Comparison of ENCODE assay signal across 26 cellular contexts in genomic region chr3:5774337-5774736, GRCh38.
DNase-seq lines count a peak whose midpoint lies in the region; ATAC-seq, FAIRE-seq and TF ChIP-seq lines count a peak whose summit lies in the region.
"Had no signal": no experiment of that assay in that cellular context is flagged by ENCODE, and none has a peak within 500 bp of the region (broad histone marks: within the 10 kb centered on the region; RNA-seq: fewer than 3 reads in every experiment).

No MANE protein-coding gene starts in this region.

- CTCF ChIA-PET in K562 (lab: Yijun Ruan, JAX; ENCODE audit: low intra/inter-chr PET ratio): no interaction called here

- DNase-seq in OCI-M1 (lab: John Stamatoyannopoulos, UW) (peak; percentile 56), K562 (ENCODE audit: extremely low read depth in 1 of 4, low spot score in 3 of 4) (peak in 2 of 4 experiments; percentile 78 to 89), nephron progenitor cell (no peak), left lung (no peak), HFFc6 (no peak)
- DNase-seq: 8988T; ACHN; BE2C; C1 segment of cervical spinal cord; CD4-positive, alpha-beta memory T cell; CD4-positive, CD25-positive, alpha-beta regulatory T cell; CD8-positive, alpha-beta memory T cell; COR-L47; DMS 273 treated with DMSO at 0.1 percent for 48 hours; DMS153; DMS53; DMS79; DND-41; EL; GDM1 had no signal

- BruUV-seq in K562 (replicated peaks; lab: Mats Ljungman, UMichigan): no TSS peak

- H3K27me3 Mint-ChIP-seq in nephron progenitor cell (ENCODE audit: low read depth, poor library complexity) (no peaks in the 10 kb centered on the region), HFFc6 (ENCODE audit: insufficient read depth) (no peaks in the 10 kb centered on the region; the same call in 1 of the 2 replicates)
- H3K27me3 Mint-ChIP-seq: CD4-positive, alpha-beta memory T cell; CD4-positive, CD25-positive, alpha-beta regulatory T cell; CD8-positive, alpha-beta memory T cell had no signal

- H3K4me1 Mint-ChIP-seq in nephron progenitor cell (no peaks in the 10 kb centered on the region), HFFc6 (ENCODE audit: low read depth) (no peaks in the 10 kb centered on the region)
- H3K4me1 Mint-ChIP-seq: CD14-positive monocyte; CD4-positive, alpha-beta memory T cell; CD4-positive, CD25-positive, alpha-beta regulatory T cell; CD8-positive, alpha-beta memory T cell had no signal

- peak; percentile 89 for ATAC-seq in K562
- no peak for ATAC-seq in left lung
- ATAC-seq: GM12878 had no signal

- H4K20me1 ChIP-seq in K562 (replicated peaks; ENCODE audit: control insufficient read depth, insufficient read depth, low read length): no peaks in the 10 kb centered on the region
- H4K20me1 ChIP-seq: BLaER1 had no signal

- no peak for TF ChIP-seq POLR2A in K562 (conservative IDR thresholded peaks at IDR 0.05)

- H3K9me1 ChIP-seq in K562 (ENCODE audit: control insufficient read depth, insufficient read depth, low read length): no peaks in the 10 kb centered on the region

- peaks cover 3 to 4% of the 10 kb centered on the region in 2 experiments; a peak in 3 of 5 replicates for H3K4me1 ChIP-seq in K562 (replicated peaks in 1 of 2; ENCODE audit: control insufficient read depth in 2 of 2, insufficient read depth in 2 of 2, low read length in 2 of 2)
- H3K4me1 ChIP-seq in left lung: no peaks in the 10 kb centered on the region
- H3K4me1 ChIP-seq: BE2C, BLaER1 had no signal

- H3K9me3 ChIP-seq in K562 (replicated peaks; ENCODE audit: control insufficient read depth, insufficient read depth, low read depth, low read length) (no peaks in the 10 kb centered on the region; the same call in 1 of the 2 replicates), left lung (no peaks in the 10 kb centered on the region)
- H3K9me3 ChIP-seq: BE2C had no signal

- TF ChIP-seq EP300 in K562 (IDR thresholded peaks at IDR 0.05; ENCODE audit: low read length): peak; percentile 81; the same call in 1 of the 2 replicates

- H3K4me3 Mint-ChIP-seq in nephron progenitor cell (no peak overlapping the region), HFFc6 (no peak overlapping the region)
- H3K4me3 Mint-ChIP-seq: CD14-positive monocyte; CD4-positive, alpha-beta memory T cell; CD4-positive, CD25-positive, alpha-beta regulatory T cell; CD8-positive, alpha-beta memory T cell had no signal

- H3K9ac ChIP-seq in K562 (ENCODE audit: insufficient read depth in 1 of 2, low read depth in 2 of 2, low read length in 2 of 2): peak overlapping the region; percentile 0 to 43; a peak in 3 of 4 replicates
- H3K9ac ChIP-seq: BLaER1 had no signal

- peak in 1 of 2 experiments; percentile 11; a peak in 1 of 4 replicates for TF ChIP-seq RAD21 in K562 (CRISPR knock-in tag; conservative IDR thresholded peaks at IDR 0.05 in 1 of 2, IDR thresholded peaks at IDR 0.05 in 1 of 2)

- H3K4me3 ChIP-seq in K562 (no peak overlapping the region), left lung (no peak overlapping the region)
- H3K4me3 ChIP-seq: BLaER1, GM12878 had no signal

- in situ Hi-C loops in K562 (cut with MboI): no loop called here

- H3K27ac Mint-ChIP-seq in nephron progenitor cell (peak overlapping the region; percentile 2), HFFc6 (no peak overlapping the region)
- H3K27ac Mint-ChIP-seq: CD4-positive, alpha-beta memory T cell; CD4-positive, CD25-positive, alpha-beta regulatory T cell had no signal

- 2% methylated on average over 7 of the region's 7 CpGs for WGBS in K562 (ENCODE audit: insufficient coverage, low coverage, missing lambda C conversion rate)

- H3K27ac ChIP-seq in K562 (ENCODE audit: extremely low read depth, low read depth, low read length) (peak overlapping the region; percentile 77), left lung (no peak overlapping the region)
- H3K27ac ChIP-seq: BLaER1 had no signal

- no peaks in the 10 kb centered on the region for H3K27me3 ChIP-seq in K562 (ENCODE audit: control insufficient read depth in 2 of 2, insufficient read depth in 2 of 2, low read length in 2 of 2)
- no peaks in the 10 kb centered on the region for H3K27me3 ChIP-seq in left lung
- H3K27me3 ChIP-seq: BE2C, BLaER1 had no signal

- H3K79me2 ChIP-seq in K562 (ENCODE audit: control insufficient read depth, insufficient read depth, low read length): no peaks in the 10 kb centered on the region

- intact Hi-C loops in K562 (cut with micrococcal nuclease) (loop anchor here (2.0 kb wide), 1 partner anchor 346 kb away; no protein-coding TSS in a partner anchor), left lung (cut with DNase I) (no loop called here)

- POLR2A ChIA-PET in K562 (lab: Yijun Ruan, JAX): interaction anchor here (0.7 to 1.0 kb wide), 2 partner anchors 318 to 346 kb away, joined by 4 read pairs; no protein-coding TSS in a partner anchor

- H3K36me3 ChIP-seq in K562 (ENCODE audit: control insufficient read depth, insufficient read depth, low read length): no peaks in the 10 kb centered on the region
- no peaks in the 10 kb centered on the region for H3K36me3 ChIP-seq in left lung
- H3K36me3 ChIP-seq: BE2C, BLaER1 had no signal

- H2AFZ ChIP-seq in K562 (ENCODE audit: low read depth, low read length): peak overlapping the region; percentile 74

- peak; percentile 89 for FAIRE-seq in K562 (lab: Jason Lieb, UNC)
- FAIRE-seq: A204.1, GM12878, GM12892, GM18507 had no signal

- H3K9me3 Mint-ChIP-seq in nephron progenitor cell (peaks cover 14% of the 10 kb centered on the region), HFFc6 (peaks cover 58% of the 10 kb centered on the region)

- no peaks in the 10 kb centered on the region for H3K36me3 Mint-ChIP-seq in nephron progenitor cell (ENCODE audit: low read depth)
- H3K36me3 Mint-ChIP-seq in HFFc6 (ENCODE audit: low read depth): no peaks in the 10 kb centered on the region
- H3K36me3 Mint-ChIP-seq: CD14-positive monocyte; CD4-positive, alpha-beta memory T cell; CD4-positive, CD25-positive, alpha-beta regulatory T cell; CD8-positive, alpha-beta memory T cell had no signal

- H3K4me2 ChIP-seq in K562 (ENCODE audit: insufficient read depth, low read length): peak overlapping the region; percentile 35
- H3K4me2 ChIP-seq: BLaER1 had no signal

- no peak for TF ChIP-seq CTCF in K562 (IDR thresholded peaks at IDR 0.05 in 2 of 3, conservative IDR thresholded peaks at IDR 0.05 in 1 of 3; ENCODE audit: insufficient read depth in 2 of 3, low read depth in 1 of 3, low read length in 3 of 3)
- TF ChIP-seq CTCF in nephron progenitor cell (IDR thresholded peaks at IDR 0.05): no peak
- TF ChIP-seq CTCF in left lung (IDR thresholded peaks at IDR 0.05): no peak
- TF ChIP-seq CTCF in HFFc6 (IDR thresholded peaks at IDR 0.05): no peak

TF ChIP-seq in K562, 482 proteins besides CTCF, POLR2A, EP300 and RAD21 (continues in another document):
- TF ChIP-seq SIRT6 (IDR thresholded peaks at IDR 0.05; ENCODE audit: low read depth, low read length): no peak
- no peak for TF ChIP-seq SETDB1 (IDR thresholded peaks at IDR 0.05; ENCODE audit: low read length)
- TF ChIP-seq SIN3A (IDR thresholded peaks at IDR 0.05; ENCODE audit: borderline replicate concordance in 2 of 2, control insufficient read depth in 1 of 2, low read depth in 2 of 2, low read length in 2 of 2): no peak
- TF ChIP-seq THAP7 (CRISPR knock-in tag; IDR thresholded peaks at IDR 0.05): no peak
- 0 out of 2 replicates have a peak, but pooled peaks have one; percentile 14 for TF ChIP-seq ATF4 (CRISPR knock-in tag; IDR thresholded peaks at IDR 0.05)
- no peak for TF ChIP-seq POLR3A (IDR thresholded peaks at IDR 0.05; ENCODE audit: borderline replicate concordance, extremely low read depth, insufficient read depth, insufficient read length)
- TF ChIP-seq HOMEZ (CRISPR knock-in tag; IDR thresholded peaks at IDR 0.05): no peak
- no peak for TF ChIP-seq ZFX (CRISPR knock-in tag; IDR thresholded peaks at IDR 0.05)
- TF ChIP-seq SAP30 (IDR thresholded peaks at IDR 0.05; ENCODE audit: borderline replicate concordance, insufficient read depth, low read depth, low read length, poor library complexity, severe bottlenecking): no peak
- TF ChIP-seq DDX20 (tag; IDR thresholded peaks at IDR 0.05; ENCODE audit: low read depth): no peak
- no peak for TF ChIP-seq SNRNP70 (optimal IDR thresholded peaks at IDR 0.05; ENCODE audit: low read depth, low read length)
